In genomic region chr17:36103401-36103975, GRCh38 we compare ENCODE assay signal across 8 cellular contexts. TPM values are rescaled to one million over a fixed set of nuclear protein-coding genes. Genes with fewer than 3 reads are reported as not detected.
A peak's percentile ranks its signal among the peaks of the same experiment; 100 is the strongest.
DNase-seq lines count a peak whose midpoint lies in the region; ATAC-seq and TF ChIP-seq lines count a peak whose summit lies in the region.
"Not testable (repeated sequence)": the region's sequence is repeated elsewhere in the genome, so short reads cannot be mapped to it uniquely, and the experiment has no call there.

Gene CCL4, plus strand, starts transcription at chr17:36103827. Its CDS starts 79 bp downstream, at chr17:36103906.

- peaks cover 46 to 86% (median 74%) of the 10 kb centered on the region in 10 experiments for H3K4me1 ChIP-seq in BLaER1 treated with 17β-estradiol and CSF1 and Interleukin-3, amounts not matched to agents 10 nM and 100 nM
- H3K4me1 ChIP-seq in neutrophil (ENCODE audit: control insufficient read depth in 1 of 2, insufficient read depth in 1 of 2, low read depth in 1 of 2, low read length in 1 of 2): peaks cover 59 to 62% of the 10 kb centered on the region in 2 experiments

- peak; percentile 81 for DNase-seq in NK-92 treated with Interleukin-12 subunit alpha and Interleukin-12 subunit beta, amount 100 ng/mL, for 24 hours (lab: John Stamatoyannopoulos, UW)
- peak; percentile 42 for DNase-seq in activated CD4-positive, alpha-beta memory T cell treated with anti-CD3 and anti-CD28 coated beads, Interleukin-2, amount 10 ng/mL, durations not matched to agents 7 days and 5 days
- peak; percentile 53 to 64 (median 60) for DNase-seq in effector memory CD8-positive, alpha-beta T cell

- peak within 1 kb of the TSS in 9 of 10 experiments; percentile 23 to 59 (median 41); a peak in 15 of 20 replicates for H3K4me3 ChIP-seq in BLaER1 treated with 17β-estradiol and CSF1 and Interleukin-3, amounts not matched to agents 10 nM and 100 nM
- peak within 1 kb of the TSS in 1 of 2 experiments; percentile 39 for H3K4me3 ChIP-seq in neutrophil (ENCODE audit: low read depth in 1 of 2, low read length in 1 of 2)

- not testable (repeated sequence) for H4K20me1 ChIP-seq in BLaER1 treated with 17β-estradiol and CSF1 and Interleukin-3, amounts not matched to agents 10 nM and 100 nM

- peak within 1 kb of the TSS; percentile 49 for H3K4me3 Mint-ChIP-seq in activated CD4-positive, alpha-beta memory T cell treated with anti-CD3 and anti-CD28 coated beads, Interleukin-2, amount 10 ng/mL, durations not matched to agents 7 days and 5 days
- peak within 1 kb of the TSS; percentile 88 to 91 for H3K4me3 Mint-ChIP-seq in effector memory CD8-positive, alpha-beta T cell

- not testable (repeated sequence) for H3K9me3 Mint-ChIP-seq in activated CD4-positive, alpha-beta memory T cell treated with anti-CD3 and anti-CD28 coated beads, Interleukin-2, amount 10 ng/mL, durations not matched to agents 7 days and 5 days; effector memory CD8-positive, alpha-beta T cell

- H3K27me3 ChIP-seq in BLaER1 treated with 17β-estradiol and CSF1 and Interleukin-3, amounts not matched to agents 10 nM and 100 nM; neutrophil: not testable (repeated sequence)

- H3K36me3 Mint-ChIP-seq in activated CD4-positive, alpha-beta memory T cell treated with anti-CD3 and anti-CD28 coated beads, Interleukin-2, amount 10 ng/mL, durations not matched to agents 7 days and 5 days (ENCODE audit: low read depth): not testable (repeated sequence)
- H3K36me3 Mint-ChIP-seq in effector memory CD8-positive, alpha-beta T cell (ENCODE audit: insufficient read depth): peaks cover 39% of the 10 kb centered on the region

- not testable (repeated sequence) for H3K27me3 Mint-ChIP-seq in activated CD4-positive, alpha-beta memory T cell treated with anti-CD3 and anti-CD28 coated beads, Interleukin-2, amount 10 ng/mL, durations not matched to agents 7 days and 5 days; effector memory CD8-positive, alpha-beta T cell

- not testable (repeated sequence) for H3K36me3 ChIP-seq in BLaER1 treated with 17β-estradiol and CSF1 and Interleukin-3, amounts not matched to agents 10 nM and 100 nM; neutrophil

- H3K9ac ChIP-seq in BLaER1 treated with 17β-estradiol and CSF1 and Interleukin-3, amounts not matched to agents 10 nM and 100 nM: peak within 1 kb of the TSS; percentile 43 to 81 (median 72); a peak in 21 of 22 replicates

- POLR2A ChIA-PET in activated CD4-positive, alpha-beta memory T cell treated with anti-CD3 and anti-CD28 coated beads, Interleukin-2, amount 10 ng/mL, durations not matched to agents 7 days and 5 days (lab: Charles Lee): interaction anchor here (1.1 kb wide), 1 partner anchor 13 kb away, joined by 4 read pairs; the partner anchor contains the start of gene CCL3

- H3K4me1 Mint-ChIP-seq in activated CD4-positive, alpha-beta memory T cell treated with anti-CD3 and anti-CD28 coated beads, Interleukin-2, amount 10 ng/mL, durations not matched to agents 7 days and 5 days: peaks cover 33% of the 10 kb centered on the region
- H3K4me1 Mint-ChIP-seq in effector memory CD8-positive, alpha-beta T cell (ENCODE audit: low read depth in 2 of 2): peaks cover 56 to 71% of the 10 kb centered on the region in 2 donors

- H3K9me3 ChIP-seq in BLaER1 treated with 17β-estradiol and CSF1 and Interleukin-3, amounts not matched to agents 10 nM and 100 nM (replicated peaks in 1 of 11); neutrophil: not testable (repeated sequence)

- TF ChIP-seq CTCF in neutrophil (IDR thresholded peaks at IDR 0.05): peak; percentile 45

- H3K27ac Mint-ChIP-seq in activated CD4-positive, alpha-beta memory T cell treated with anti-CD3 and anti-CD28 coated beads, Interleukin-2, amount 10 ng/mL, durations not matched to agents 7 days and 5 days: peak within 1 kb of the TSS; percentile 50
- H3K27ac Mint-ChIP-seq in effector memory CD8-positive, alpha-beta T cell: peak within 1 kb of the TSS; percentile 88 to 96

- CTCF ChIA-PET in activated CD4-positive, alpha-beta memory T cell treated with anti-CD3 and anti-CD28 coated beads, Interleukin-2, amount 10 ng/mL, durations not matched to agents 7 days and 5 days (lab: Charles Lee): not testable (repeated sequence)

- in situ Hi-C loops in GM18951 (cut with MboI; ENCODE audit: low sequenced_read_pairs, unreplicated experiment): loop anchor here (10.0 kb wide), 1 partner anchor 111 kb away; the partner anchor contains the start of gene CCL4L2

- TF ChIP-seq POLR2A in GM18951 (IDR thresholded peaks at IDR 0.05; ENCODE audit: extremely low read depth, insufficient read depth, insufficient read length): peak; percentile 42

- H3K27ac ChIP-seq in BLaER1 treated with 17β-estradiol and CSF1 and Interleukin-3, amounts not matched to agents 10 nM and 100 nM: peak within 1 kb of the TSS; percentile 71 to 88 (median 74)
- H3K27ac ChIP-seq in neutrophil: peak within 1 kb of the TSS; percentile 85

- H3K4me2 ChIP-seq in BLaER1 treated with 17β-estradiol and CSF1 and Interleukin-3, amounts not matched to agents 10 nM and 100 nM: peak within 1 kb of the TSS; percentile 77 to 95 (median 85)

- peak; percentile 71 for ATAC-seq in GM21786 (IDR thresholded peaks at IDR 0.05; ENCODE audit: unreplicated experiment)
- peak; percentile 59 for ATAC-seq in HG03135 (IDR thresholded peaks at IDR 0.05; ENCODE audit: unreplicated experiment)
- ATAC-seq in effector memory CD8-positive, alpha-beta T cell (replicated peaks): peak; percentile 85

RNA-seq across cellular contexts. Expression of gene CCL4, which starts in this region (rescaled TPM):
- total RNA-seq in activated CD4-positive, alpha-beta memory T cell treated with anti-CD3 and anti-CD28 coated beads, Interleukin-2, amount 10 ng/mL, durations not matched to agents 7 days and 5 days: 10 to 100 TPM; 46.8 to 50.4 TPM
